ENCODE assay signal across 10 cellular contexts in genomic region chr9:121819511-121820231, GRCh38.
DNase-seq lines count a peak whose midpoint lies in the region; ATAC-seq lines count a peak whose summit lies in the region.
"Had no signal": no experiment of that assay in that cellular context is flagged by ENCODE, and none has a peak within 500 bp of the region (broad histone marks: within the 10 kb centered on the region; RNA-seq: fewer than 3 reads in every experiment).

No MANE protein-coding gene starts in this region.

- H2AFZ ChIP-seq in neuron (ENCODE audit: low read depth, low read length), result peak overlapping the region; percentile 4
- H2AFZ ChIP-seq: PC-9 had no signal

- H3K4me1 ChIP-seq in neuron (ENCODE audit: insufficient read depth, low read length), result peaks cover 55% of the 10 kb centered on the region

- H3K36me3 ChIP-seq in neuron (ENCODE audit: insufficient read depth, low read length), result no peaks in the 10 kb centered on the region

- H3K27me3 ChIP-seq in neuron (ENCODE audit: insufficient read depth, low read length), result no peaks in the 10 kb centered on the region

- peak overlapping the region; percentile 22 for H3K4me3 ChIP-seq in neuron (ENCODE audit: low read length)
- H3K4me3 ChIP-seq: PC-9 had no signal

- DNase-seq in GDM1 (lab: John Stamatoyannopoulos, UW), result peak; percentile 11
- DNase-seq in NCI-H524 (lab: John Stamatoyannopoulos, UW), result peak; percentile 83 to 92
- DNase-seq in dermis blood vessel endothelial cell, result peak; percentile 34
- DNase-seq in mucosa of gallbladder (ENCODE audit: low spot score), result no peak
- DNase-seq: effector memory CD8-positive, alpha-beta T cell; naive thymus-derived CD8-positive, alpha-beta T cell; PC-9 had no signal

- no peak for ATAC-seq in GM18861 (IDR thresholded peaks at IDR 0.05; ENCODE audit: unreplicated experiment)
- no peak for ATAC-seq in HG02763 (IDR thresholded peaks at IDR 0.05; ENCODE audit: unreplicated experiment)
- ATAC-seq: effector memory CD8-positive, alpha-beta T cell; naive thymus-derived CD8-positive, alpha-beta T cell had no signal

- H3K9me3 ChIP-seq in neuron (ENCODE audit: low read length), result no peaks in the 10 kb centered on the region
